Comparison of ENCODE assay signal across 1 cellular context in the genomic region with DNA sequence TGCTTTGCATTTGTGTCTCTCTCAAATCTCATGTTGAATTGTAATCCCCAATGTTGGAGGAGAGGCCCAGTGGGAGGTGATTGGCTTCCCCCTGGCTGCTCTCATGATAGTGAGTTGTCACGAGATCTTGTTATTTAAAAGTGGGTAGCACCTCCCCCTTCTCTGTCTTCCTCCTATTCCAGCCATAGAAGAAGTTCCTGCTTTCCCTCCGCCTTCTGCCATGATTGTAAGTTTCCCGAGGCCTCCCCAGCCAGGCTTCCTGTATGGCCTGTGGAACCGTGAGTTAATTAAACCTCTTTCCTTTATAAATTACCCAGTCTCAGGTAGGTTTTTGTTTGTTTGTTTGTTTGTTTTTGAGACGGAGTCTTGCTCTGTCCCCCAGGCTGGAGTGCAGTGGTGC.
TF ChIP-seq lines count a peak whose summit lies in the region.

No MANE protein-coding gene starts in this region.

TF ChIP-seq in GM12891, 5 proteins besides CTCF, POLR2A, EP300 and RAD21 (continued from another document):
- no peak for TF ChIP-seq POLR2AphosphoS5 (IDR thresholded peaks at IDR 0.05; ENCODE audit: low read depth, low read length)
- no peak for TF ChIP-seq TAF1 (IDR thresholded peaks at IDR 0.05; ENCODE audit: low read depth, low read length)
